ENCODE assay signal across 8 cellular contexts in genomic region chr16:55123652-55124051, GRCh38.
"Had no signal": no experiment of that assay in that cellular context is flagged by ENCODE, and none has a peak within 500 bp of the region (broad histone marks: within the 10 kb centered on the region; RNA-seq: fewer than 3 reads in every experiment).

No MANE protein-coding gene starts in this region.

- FAIRE-seq: G401.6, GM12878, GM12891, GM12892, GM18507, GM19239 had no signal

- DNase-seq: GDM1, GF-D8 had no signal

- H3K4me3 ChIP-seq: GM12878 had no signal

- ATAC-seq: GM12878 had no signal
